Comparison of ENCODE assay signal across 8 cellular contexts in genomic region chr11:112174789-112175595, GRCh38. TPM values are rescaled to one million over a fixed set of nuclear protein-coding genes. Genes with fewer than 3 reads are reported as not detected.
DNase-seq lines count a peak whose midpoint lies in the region; ATAC-seq lines count a peak whose summit lies in the region.

BCO2 (plus strand) TSS chr11:112175512; CDS start chr11:112175602, 90 bp downstream.

- ATAC-seq in HG02642 (IDR thresholded peaks at IDR 0.05; ENCODE audit: poor library complexity, unreplicated experiment) (peak; percentile 63), GM21737 (IDR thresholded peaks at IDR 0.05; ENCODE audit: unreplicated experiment) (no peak)
- ATAC-seq in stimulated activated naive B cell treated with anti-CD40 and anti-IgM and Interleukin-4, amounts not matched to agents 10 μg/mL and 1 μg/mL and 100 μg/mL, for 72 hours (replicated peaks), result peak; percentile 54 to 62

- peaks cover 10 to 24% of the 10 kb centered on the region in 2 donors for H3K4me1 Mint-ChIP-seq in stimulated activated naive B cell treated with anti-CD40 and anti-IgM and Interleukin-4, amounts not matched to agents 10 μg/mL and 1 μg/mL and 100 μg/mL, for 72 hours

- H3K27ac Mint-ChIP-seq in stimulated activated naive B cell treated with anti-CD40 and anti-IgM and Interleukin-4, amounts not matched to agents 10 μg/mL and 1 μg/mL and 100 μg/mL, for 72 hours, result peak within 1 kb of the TSS; percentile 76

- H3K9me3 Mint-ChIP-seq in stimulated activated naive B cell treated with anti-CD40 and anti-IgM and Interleukin-4, amounts not matched to agents 10 μg/mL and 1 μg/mL and 100 μg/mL, for 72 hours, result no peaks in the 10 kb centered on the region

- peak within 1 kb of the TSS; percentile 65 to 71 for H3K4me3 Mint-ChIP-seq in stimulated activated naive B cell treated with anti-CD40 and anti-IgM and Interleukin-4, amounts not matched to agents 10 μg/mL and 1 μg/mL and 100 μg/mL, for 72 hours

- H3K27me3 Mint-ChIP-seq in stimulated activated naive B cell treated with anti-CD40 and anti-IgM and Interleukin-4, amounts not matched to agents 10 μg/mL and 1 μg/mL and 100 μg/mL, for 72 hours, result peaks cover 10 to 13% of the 10 kb centered on the region in 2 donors

- peak; percentile 62 for DNase-seq in DMS53 treated with DMSO at 0.1 percent for 48 hours (lab: John Stamatoyannopoulos, UW; ENCODE audit: unreplicated experiment)
- peak; percentile 7 for DNase-seq in NCI-H510A (lab: John Stamatoyannopoulos, UW)
- DNase-seq in activated T-cell treated with anti-CD3 and anti-CD28 coated beads for 1 hour (ENCODE audit: low read depth), result peak; percentile 4
- peak; percentile 49 for DNase-seq in fibroblast of gingiva (ENCODE audit: low read depth)
- DNase-seq in mucosa of gallbladder (ENCODE audit: low spot score), result peak; percentile 90
- peak; percentile 31 for DNase-seq in stimulated activated naive B cell treated with anti-CD40 and anti-IgM and Interleukin-4, amounts not matched to agents 10 μg/mL and 1 μg/mL and 100 μg/mL, for 72 hours

- H3K36me3 Mint-ChIP-seq in stimulated activated naive B cell treated with anti-CD40 and anti-IgM and Interleukin-4, amounts not matched to agents 10 μg/mL and 1 μg/mL and 100 μg/mL, for 72 hours, result no peaks in the 10 kb centered on the region

RNA-seq across cellular contexts. Expression of gene BCO2, which starts in this region (rescaled TPM):
- total RNA-seq in mucosa of gallbladder, result 27.2 TPM

Comparison
In these comparisons a context has a peak if more than half of its experiments do, and no peak if none do; other contexts are left out.
1. DNase-seq: peak in every context shown above with its lines; median percentile 90 in mucosa of gallbladder; 62 in DMS53 treated with DMSO at 0.1 percent for 48 hours; 49 in fibroblast of gingiva; 31 in stimulated activated naive B cell treated with anti-CD40 and anti-IgM and Interleukin-4, amounts not matched to agents 10 μg/mL and 1 μg/mL and 100 μg/mL, for 72 hours; 7 in NCI-H510A; 4 in activated T-cell treated with anti-CD3 and anti-CD28 coated beads for 1 hour.